ENCODE assay signal across 8 cellular contexts in genomic region chr7:116588225-116588624, GRCh38.
DNase-seq lines count a peak whose midpoint lies in the region; ATAC-seq and TF ChIP-seq lines count a peak whose summit lies in the region.

No MANE protein-coding gene starts in this region.

- TF ChIP-seq CTCF in dorsolateral prefrontal cortex (IDR thresholded peaks at IDR 0.05 in 54 of 56, conservative IDR thresholded peaks at IDR 0.05 in 2 of 56; ENCODE audit: low read depth in 1 of 56, partially characterized antibody in 56 of 56), result no peak
- TF ChIP-seq CTCF in colonic mucosa (IDR thresholded peaks at IDR 0.05), result no peak

- CTCF ChIA-PET in activated CD8-positive, alpha-beta T cell treated with anti-CD3 and anti-CD28 coated beads, Interleukin-2, amount 10 ng/mL, durations not matched to agents 7 days and 5 days (lab: Charles Lee), result interaction anchor here (1.0 to 2.8 kb wide), 11 partner anchors 11 to 420 kb away, joined by 3 to 25 read pairs (median 5); partner anchors contain the start of gene TES

- WGBS in mesenchymal stem cell, result 0% methylated on average over 2 of the region's 2 CpGs

- H3K23ac ChIP-seq in mesenchymal stem cell (ENCODE audit: low read length in 2 of 2), result no peak overlapping the region

- H4K91ac ChIP-seq in mesenchymal stem cell (ENCODE audit: low read length), result no peak overlapping the region

- H3K27me3 Mint-ChIP-seq in activated CD8-positive, alpha-beta T cell treated with anti-CD3 and anti-CD28 coated beads, Interleukin-2, amount 10 ng/mL, durations not matched to agents 7 days and 5 days (ENCODE audit: low read depth), result peaks cover 17% of the 10 kb centered on the region

- H3K4me1 ChIP-seq in mesenchymal stem cell (ENCODE audit: control insufficient read depth, insufficient read depth, low read depth, low read length) (peaks cover 7% of the 10 kb centered on the region), colonic mucosa (no peaks in the 10 kb centered on the region)

- H3K4ac ChIP-seq in mesenchymal stem cell (ENCODE audit: low read depth in 1 of 2, low read length in 2 of 2), result no peak overlapping the region

- H2BK12ac ChIP-seq in mesenchymal stem cell (ENCODE audit: low read length in 2 of 2), result peak overlapping the region in 1 of 2 experiments; percentile 70

- H2BK5ac ChIP-seq in mesenchymal stem cell (ENCODE audit: low read depth, low read length, poor library complexity, severe bottlenecking), result no peak overlapping the region

- no peak overlapping the region for H3K4me2 ChIP-seq in mesenchymal stem cell (ENCODE audit: low read length, poor library complexity, severe bottlenecking)

- H3K4me3 Mint-ChIP-seq in activated CD8-positive, alpha-beta T cell treated with anti-CD3 and anti-CD28 coated beads, Interleukin-2, amount 10 ng/mL, durations not matched to agents 7 days and 5 days, result no peak overlapping the region

- H3K9me3 ChIP-seq in mesenchymal stem cell (ENCODE audit: control insufficient read depth, low read length), result no peaks in the 10 kb centered on the region
- H3K9me3 ChIP-seq in colonic mucosa, result no peaks in the 10 kb centered on the region

- no peak overlapping the region for H3K27ac Mint-ChIP-seq in activated CD8-positive, alpha-beta T cell treated with anti-CD3 and anti-CD28 coated beads, Interleukin-2, amount 10 ng/mL, durations not matched to agents 7 days and 5 days

- H3K27ac ChIP-seq in mesenchymal stem cell (ENCODE audit: low read length, poor library complexity, severe bottlenecking) (peak overlapping the region; percentile 58), dorsolateral prefrontal cortex (peak overlapping the region in 1 of 59 donors; percentile 12), colonic mucosa (no peak overlapping the region)

- H3K79me1 ChIP-seq in mesenchymal stem cell (replicated peaks; ENCODE audit: low read length, poor library complexity, severe bottlenecking), result no peaks in the 10 kb centered on the region

- H3K14ac ChIP-seq in mesenchymal stem cell (ENCODE audit: low read length in 2 of 2), result no peak overlapping the region

- no peaks in the 10 kb centered on the region for H3K36me3 Mint-ChIP-seq in activated CD8-positive, alpha-beta T cell treated with anti-CD3 and anti-CD28 coated beads, Interleukin-2, amount 10 ng/mL, durations not matched to agents 7 days and 5 days (ENCODE audit: low read depth)

- H3K27me3 ChIP-seq in mesenchymal stem cell (ENCODE audit: control insufficient read depth in 1 of 2, insufficient read depth in 1 of 2, low read length in 2 of 2) (no peaks in the 10 kb centered on the region), dorsolateral prefrontal cortex (no peaks in the 10 kb centered on the region), colonic mucosa (no peaks in the 10 kb centered on the region)

- peak overlapping the region in 1 of 2 experiments; percentile 92 for H3K18ac ChIP-seq in mesenchymal stem cell (ENCODE audit: low read depth in 1 of 2, low read length in 2 of 2)

- H3K9ac ChIP-seq in mesenchymal stem cell (ENCODE audit: low read length) (peak overlapping the region; percentile 64), colonic mucosa (ENCODE audit: low read depth in 2 of 2, low read length in 2 of 2) (no peak overlapping the region)

- ATAC-seq in GM19395 (IDR thresholded peaks at IDR 0.05; ENCODE audit: unreplicated experiment) (peak; percentile 54), HG03442 (IDR thresholded peaks at IDR 0.05; ENCODE audit: unreplicated experiment) (peak; percentile 66)
- ATAC-seq in activated CD8-positive, alpha-beta T cell treated with anti-CD3 and anti-CD28 coated beads, Interleukin-2, amount 10 ng/mL, durations not matched to agents 7 days and 5 days, result peak; percentile 75

- H3K4me3 ChIP-seq in mesenchymal stem cell (ENCODE audit: insufficient read depth in 1 of 2, low read depth in 1 of 2, low read length in 2 of 2) (no peak overlapping the region), dorsolateral prefrontal cortex (no peak overlapping the region), colonic mucosa (no peak overlapping the region)

- no peak overlapping the region for H2AK5ac ChIP-seq in mesenchymal stem cell (ENCODE audit: low read length, severe bottlenecking)

- H2BK15ac ChIP-seq in mesenchymal stem cell (ENCODE audit: low read depth, poor library complexity, severe bottlenecking), result no peak overlapping the region

- peaks cover 30% of the 10 kb centered on the region for H3K4me1 Mint-ChIP-seq in activated CD8-positive, alpha-beta T cell treated with anti-CD3 and anti-CD28 coated beads, Interleukin-2, amount 10 ng/mL, durations not matched to agents 7 days and 5 days (ENCODE audit: low read depth)

- no peak overlapping the region for H2BK120ac ChIP-seq in mesenchymal stem cell (ENCODE audit: low read depth, low read length)

- intact Hi-C loops in dorsolateral prefrontal cortex (cut with DNase I) (loop anchor here in 1 of 2 donors (2.0 to 10.0 kb wide), 2 partner anchors 329 to 443 kb away; no protein-coding TSS in a partner anchor), colonic mucosa (cut with DNase I) (loop anchor here (2.0 to 10.0 kb wide), 3 partner anchors 143 to 406 kb away; no protein-coding TSS in a partner anchor)

- POLR2A ChIA-PET in activated CD8-positive, alpha-beta T cell treated with anti-CD3 and anti-CD28 coated beads, Interleukin-2, amount 10 ng/mL, durations not matched to agents 7 days and 5 days (lab: Charles Lee), result interaction anchor here (0.7 kb wide), 1 partner anchor 80 kb away, joined by 3 read pairs; no protein-coding TSS in a partner anchor

- no peak overlapping the region for H2AFZ ChIP-seq in mesenchymal stem cell (ENCODE audit: low read depth, low read length)

- DNase-seq in COLO829 (ENCODE audit: low spot score), result peak; percentile 55
- peak; percentile 52 for DNase-seq in activated CD8-positive, alpha-beta T cell treated with anti-CD3 and anti-CD28 coated beads, Interleukin-2, amount 10 ng/mL, durations not matched to agents 7 days and 5 days
- peak; percentile 96 for DNase-seq in mesenchymal stem cell
- DNase-seq in dorsolateral prefrontal cortex, result no peak
- DNase-seq in HuH-7 (ENCODE audit: low spot score), result no peak
- DNase-seq in colonic mucosa, result no peak

- no peaks in the 10 kb centered on the region for H3K36me3 ChIP-seq in mesenchymal stem cell (ENCODE audit: control insufficient read depth in 1 of 2, insufficient read depth in 2 of 2, low read depth in 1 of 2, low read length in 2 of 2)
- H3K36me3 ChIP-seq in colonic mucosa, result no peaks in the 10 kb centered on the region

- H3K9me3 Mint-ChIP-seq in activated CD8-positive, alpha-beta T cell treated with anti-CD3 and anti-CD28 coated beads, Interleukin-2, amount 10 ng/mL, durations not matched to agents 7 days and 5 days (ENCODE audit: insufficient read depth), result no peaks in the 10 kb centered on the region

- no peak overlapping the region for H4K8ac ChIP-seq in mesenchymal stem cell (ENCODE audit: low read length)

Comparison
In these comparisons a context has a peak if more than half of its experiments do, and no peak if none do; other contexts are left out.
1. DNase-seq: peak in COLO829 (single experiment), activated CD8-positive, alpha-beta T cell treated with anti-CD3 and anti-CD28 coated beads, Interleukin-2, amount 10 ng/mL, durations not matched to agents 7 days and 5 days (single experiment) and mesenchymal stem cell (single experiment); none in dorsolateral prefrontal cortex (0 of 10), HuH-7 (single experiment) and colonic mucosa (single experiment).
2. Peak in every context shown above with its lines, with median percentiles within 50 percentile points of each other: ATAC-seq.